Comparison of ENCODE assay signal across 28 cellular contexts in the genomic region with DNA sequence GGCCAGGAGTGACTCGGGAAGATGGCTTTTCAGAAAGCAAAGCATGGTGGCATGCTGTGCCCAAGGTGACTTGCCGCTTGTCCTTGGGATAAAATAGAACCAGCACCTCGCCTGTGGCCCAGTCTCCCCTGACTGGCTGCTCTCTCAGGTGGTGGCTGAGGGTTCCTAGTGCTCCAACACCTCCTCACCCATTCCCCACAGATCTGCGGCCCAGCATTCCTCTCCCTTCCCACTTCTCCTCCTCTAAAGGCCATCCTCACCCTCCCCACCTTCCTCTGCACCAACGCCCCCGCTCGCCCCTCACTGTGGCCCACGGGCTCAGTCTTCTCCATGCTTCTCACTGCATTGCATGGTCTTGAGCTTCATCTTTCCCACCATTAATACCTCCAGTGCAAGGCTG.
"Had no signal": no experiment of that assay in that cellular context is flagged by ENCODE, and none has a peak within 500 bp of the region (broad histone marks: within the 10 kb centered on the region; RNA-seq: fewer than 3 reads in every experiment).

No MANE protein-coding gene starts in this region.

- DNase-seq: activated CD4-positive, alpha-beta T cell treated with anti-CD3 and anti-CD28 coated beads for 48 hours; activated CD4-positive, alpha-beta T cell treated with anti-CD3 and anti-CD28 coated beads, Interleukin-2, amount 50 U/mL, for 48 hours; activated CD8-positive, alpha-beta memory T cell treated with anti-CD3 and anti-CD28 coated beads for 24 hours; activated gamma-delta T cell; activated naive CD4-positive, alpha-beta T cell treated with anti-CD3 and anti-CD28 coated beads, Interleukin-2, amount 10 ng/mL, durations not matched to agents 7 days and 5 days; activated naive CD8-positive, alpha-beta T cell treated with anti-CD3 and anti-CD28 coated beads, Interleukin-2, amount 10 ng/mL, durations not matched to agents 7 days and 5 days; foreskin keratinocyte; heart right ventricle; left lung; mesendoderm; pancreas; stimulated activated CD4-positive, alpha-beta T cell treated with anti-CD3 and anti-CD28 coated beads, Interleukin-1b, Interleukin-23, amount 100 ng/mL, for 48 hours; stimulated activated CD4-positive, alpha-beta T cell treated with anti-CD3 and anti-CD28 coated beads, Interleukin-4, amount 100 ng/mL, for 4 hours; stimulated activated CD8-positive, alpha-beta memory T cell treated with anti-CD3 and anti-CD28 coated beads, Interleukin-4, amount 100 ng/mL, for 48 hours; stimulated activated naive CD8-positive, alpha-beta T cell treated with anti-CD3 and anti-CD28 coated beads, Interleukin-15, amount 100 ng/mL, for 72 hours; substantia nigra had no signal

- H3K36me3 ChIP-seq: ascending aorta, cardiac muscle cell, esophagus muscularis mucosa, heart right ventricle, left lung, pancreas, right atrium auricular region, vagina had no signal

- ATAC-seq: foreskin keratinocyte; heart right ventricle; left lung; natural killer cell treated with Interleukin-12 subunit alpha and Interleukin-12 subunit beta and Interleukin-15 and Interleukin-18, amount 100 ng/mL, for 72 hours; pancreas; stimulated activated memory B cell treated with anti-CD40 and anti-IgM and Interleukin-4, amounts not matched to agents 10 μg/mL and 1 μg/mL and 100 μg/mL, for 72 hours; stimulated activated naive CD8-positive, alpha-beta T cell treated with anti-CD3 and anti-CD28 coated beads, Interleukin-15, amount 100 ng/mL, for 72 hours had no signal

- H3K36me3 Mint-ChIP-seq: activated naive CD4-positive, alpha-beta T cell treated with anti-CD3 and anti-CD28 coated beads, Interleukin-2, amount 10 ng/mL, durations not matched to agents 7 days and 5 days; activated naive CD8-positive, alpha-beta T cell treated with anti-CD3 and anti-CD28 coated beads, Interleukin-2, amount 10 ng/mL, durations not matched to agents 7 days and 5 days; brain; natural killer cell treated with Interleukin-12 subunit alpha and Interleukin-12 subunit beta and Interleukin-15 and Interleukin-18, amount 100 ng/mL, for 72 hours; type B pancreatic cell had no signal

- H3K27ac ChIP-seq: ascending aorta, cardiac muscle cell, esophagus muscularis mucosa, foreskin keratinocyte, heart right ventricle, left lung, pancreas, right atrium auricular region, vagina, VCaP had no signal

- H3K4me3 Mint-ChIP-seq: activated naive CD4-positive, alpha-beta T cell treated with anti-CD3 and anti-CD28 coated beads, Interleukin-2, amount 10 ng/mL, durations not matched to agents 7 days and 5 days; activated naive CD8-positive, alpha-beta T cell treated with anti-CD3 and anti-CD28 coated beads, Interleukin-2, amount 10 ng/mL, durations not matched to agents 7 days and 5 days; brain; natural killer cell treated with Interleukin-12 subunit alpha and Interleukin-12 subunit beta and Interleukin-15 and Interleukin-18, amount 100 ng/mL, for 72 hours; stimulated activated memory B cell treated with anti-CD40 and anti-IgM and Interleukin-4, amounts not matched to agents 10 μg/mL and 1 μg/mL and 100 μg/mL, for 72 hours; stimulated activated naive CD8-positive, alpha-beta T cell treated with anti-CD3 and anti-CD28 coated beads, Interleukin-15, amount 100 ng/mL, for 72 hours; type B pancreatic cell had no signal

- H3K9me3 Mint-ChIP-seq: activated naive CD4-positive, alpha-beta T cell treated with anti-CD3 and anti-CD28 coated beads, Interleukin-2, amount 10 ng/mL, durations not matched to agents 7 days and 5 days; activated naive CD8-positive, alpha-beta T cell treated with anti-CD3 and anti-CD28 coated beads, Interleukin-2, amount 10 ng/mL, durations not matched to agents 7 days and 5 days; natural killer cell treated with Interleukin-12 subunit alpha and Interleukin-12 subunit beta and Interleukin-15 and Interleukin-18, amount 100 ng/mL, for 72 hours; stimulated activated naive CD8-positive, alpha-beta T cell treated with anti-CD3 and anti-CD28 coated beads, Interleukin-15, amount 100 ng/mL, for 72 hours; type B pancreatic cell had no signal

- H3K4me1 Mint-ChIP-seq: activated naive CD4-positive, alpha-beta T cell treated with anti-CD3 and anti-CD28 coated beads, Interleukin-2, amount 10 ng/mL, durations not matched to agents 7 days and 5 days had no signal

- H3K4me3 ChIP-seq: ascending aorta, cardiac muscle cell, esophagus muscularis mucosa, heart right ventricle, left lung, lung, pancreas, right atrium auricular region, smooth muscle cell, vagina had no signal

- H3K4me2 ChIP-seq: smooth muscle cell had no signal

- H3K4me1 ChIP-seq: ascending aorta, esophagus muscularis mucosa, left lung, pancreas, vagina had no signal

- H3K9me3 ChIP-seq: ascending aorta, esophagus muscularis mucosa, heart right ventricle, left lung, pancreas, right atrium auricular region, vagina had no signal

- H3K27ac Mint-ChIP-seq: activated naive CD4-positive, alpha-beta T cell treated with anti-CD3 and anti-CD28 coated beads, Interleukin-2, amount 10 ng/mL, durations not matched to agents 7 days and 5 days; activated naive CD8-positive, alpha-beta T cell treated with anti-CD3 and anti-CD28 coated beads, Interleukin-2, amount 10 ng/mL, durations not matched to agents 7 days and 5 days; natural killer cell treated with Interleukin-12 subunit alpha and Interleukin-12 subunit beta and Interleukin-15 and Interleukin-18, amount 100 ng/mL, for 72 hours; stimulated activated memory B cell treated with anti-CD40 and anti-IgM and Interleukin-4, amounts not matched to agents 10 μg/mL and 1 μg/mL and 100 μg/mL, for 72 hours; stimulated activated naive CD8-positive, alpha-beta T cell treated with anti-CD3 and anti-CD28 coated beads, Interleukin-15, amount 100 ng/mL, for 72 hours; type B pancreatic cell had no signal

- H3K27me3 ChIP-seq: ascending aorta, esophagus muscularis mucosa, foreskin keratinocyte, heart right ventricle, left lung, pancreas, right atrium auricular region, vagina had no signal
